Comparison of ENCODE assay signal across 9 cellular contexts in genomic region chr20:13995086-13995665, GRCh38. TPM values are rescaled to one million over a fixed set of nuclear protein-coding genes. Genes with fewer than 3 reads are reported as not detected.
DNase-seq lines count a peak whose midpoint lies in the region; ATAC-seq and TF ChIP-seq lines count a peak whose summit lies in the region.
"Had no signal": no experiment of that assay in that cellular context is flagged by ENCODE, and none has a peak within 500 bp of the region (broad histone marks: within the 10 kb centered on the region; RNA-seq: fewer than 3 reads in every experiment).

TSS of gene MACROD2 (plus strand) at chr20:13995516.

- H3K4me3 ChIP-seq in AG09309 (ENCODE audit: control insufficient read depth, low read depth, low read length) = peak within 1 kb of the TSS; percentile 55
- H3K4me3 ChIP-seq: GM12878 had no signal

- H3K36me3 Mint-ChIP-seq in HFFc6 (ENCODE audit: low read depth) (peaks cover 7% of the 10 kb centered on the region; the same call in 1 of the 2 replicates), mesothelial cell of epicardium (peaks cover 6% of the 10 kb centered on the region)
- peaks cover 3% of the 10 kb centered on the region for H3K36me3 Mint-ChIP-seq in activated CD8-positive, alpha-beta T cell treated with anti-CD3 and anti-CD28 coated beads, Interleukin-2, amount 10 ng/mL, durations not matched to agents 7 days and 5 days (ENCODE audit: low read depth)

- TF ChIP-seq CTCF in AG09309 (IDR thresholded peaks at IDR 0.05; ENCODE audit: control insufficient read depth, insufficient read depth, low read depth, low read length, missing control alignments) (no peak), HFFc6 (IDR thresholded peaks at IDR 0.05) (no peak; the same call in 1 of the 2 replicates), mesothelial cell of epicardium (IDR thresholded peaks at IDR 0.05; ENCODE audit: unreplicated experiment) (no peak)

- DNase-seq in AG09309 (ENCODE audit: low read depth) (peak; percentile 16), HFFc6 (peak; percentile 79), NCI-H226 (peak; percentile 79), mesothelial cell of epicardium (ENCODE audit: low spot score in 2 of 2, unreplicated experiment in 2 of 2) (peak; percentile 92 to 95)
- peak; percentile 47 for DNase-seq in activated CD8-positive, alpha-beta T cell treated with anti-CD3 and anti-CD28 coated beads, Interleukin-2, amount 10 ng/mL, durations not matched to agents 7 days and 5 days
- peak; percentile 1 for DNase-seq in stimulated activated CD8-positive, alpha-beta memory T cell treated with anti-CD3 and anti-CD28 coated beads, Interleukin-15, amount 100 ng/mL, for 1 hour (ENCODE audit: low read depth)

- POLR2A ChIA-PET in activated CD8-positive, alpha-beta T cell treated with anti-CD3 and anti-CD28 coated beads, Interleukin-2, amount 10 ng/mL, durations not matched to agents 7 days and 5 days (lab: Charles Lee) = no interaction called here

- ATAC-seq in activated CD8-positive, alpha-beta T cell treated with anti-CD3 and anti-CD28 coated beads, Interleukin-2, amount 10 ng/mL, durations not matched to agents 7 days and 5 days = peak; percentile 96
- ATAC-seq in esophagus mucosa = peak; percentile 99
- no peak for ATAC-seq in HG02571 (IDR thresholded peaks at IDR 0.05; ENCODE audit: unreplicated experiment)
- ATAC-seq: GM12878 had no signal

- no peaks in the 10 kb centered on the region; the same call in 1 of the 2 replicates for H3K27me3 Mint-ChIP-seq in HFFc6 (ENCODE audit: insufficient read depth)
- H3K27me3 Mint-ChIP-seq in activated CD8-positive, alpha-beta T cell treated with anti-CD3 and anti-CD28 coated beads, Interleukin-2, amount 10 ng/mL, durations not matched to agents 7 days and 5 days (ENCODE audit: low read depth) = peaks cover 15% of the 10 kb centered on the region
- peaks cover 27% of the 10 kb centered on the region for H3K27me3 Mint-ChIP-seq in mesothelial cell of epicardium (ENCODE audit: low read depth)

- peaks cover 5% of the 10 kb centered on the region; the same call in 1 of the 2 replicates for H3K4me1 Mint-ChIP-seq in HFFc6 (ENCODE audit: low read depth)
- no peaks in the 10 kb centered on the region for H3K4me1 Mint-ChIP-seq in activated CD8-positive, alpha-beta T cell treated with anti-CD3 and anti-CD28 coated beads, Interleukin-2, amount 10 ng/mL, durations not matched to agents 7 days and 5 days (ENCODE audit: low read depth)
- peaks cover 8% of the 10 kb centered on the region for H3K4me1 Mint-ChIP-seq in mesothelial cell of epicardium

- CTCF ChIA-PET in activated CD8-positive, alpha-beta T cell treated with anti-CD3 and anti-CD28 coated beads, Interleukin-2, amount 10 ng/mL, durations not matched to agents 7 days and 5 days (lab: Charles Lee) = no interaction called here

- H3K9me3 Mint-ChIP-seq in HFFc6 (peaks cover 32% of the 10 kb centered on the region), mesothelial cell of epicardium (peaks cover 27% of the 10 kb centered on the region)
- peaks cover 23% of the 10 kb centered on the region for H3K9me3 Mint-ChIP-seq in activated CD8-positive, alpha-beta T cell treated with anti-CD3 and anti-CD28 coated beads, Interleukin-2, amount 10 ng/mL, durations not matched to agents 7 days and 5 days (ENCODE audit: insufficient read depth)

- H3K4me3 Mint-ChIP-seq in HFFc6 (peak within 1 kb of the TSS; percentile 87), mesothelial cell of epicardium (peak within 1 kb of the TSS; percentile 89)
- H3K4me3 Mint-ChIP-seq in activated CD8-positive, alpha-beta T cell treated with anti-CD3 and anti-CD28 coated beads, Interleukin-2, amount 10 ng/mL, durations not matched to agents 7 days and 5 days = peak within 1 kb of the TSS; percentile 56

- H3K27ac Mint-ChIP-seq in HFFc6 = no peak within 1 kb of the TSS
- H3K27ac Mint-ChIP-seq in activated CD8-positive, alpha-beta T cell treated with anti-CD3 and anti-CD28 coated beads, Interleukin-2, amount 10 ng/mL, durations not matched to agents 7 days and 5 days = no peak within 1 kb of the TSS
- peak within 1 kb of the TSS; percentile 66 for H3K27ac Mint-ChIP-seq in mesothelial cell of epicardium

RNA-seq across cellular contexts. Expression of gene MACROD2, which starts in this region (rescaled TPM):
- under 1 TPM in 5 of 6 experiments, not detected in 1; 0.05 to 0.57 (median 0.11) TPM for total RNA-seq in HFFc6 (2021; fragmentation: NEBNext Ultra II Directional; extraction: Animal tissue kit (Norgen Biotek cat#: 25700))
- under 1 TPM in 1 of 2 experiments, not detected in 1; 0.08 TPM for total RNA-seq in activated CD8-positive, alpha-beta T cell treated with anti-CD3 and anti-CD28 coated beads, Interleukin-2, amount 10 ng/mL, durations not matched to agents 7 days and 5 days
- total RNA-seq in esophagus mucosa (2.2 TPM), mesothelial cell of epicardium (10.0 to 11.8 TPM (median 11.2 TPM) in 3 replicates)

Comparison
In these comparisons a context has a peak if more than half of its experiments do, and no peak if none do; other contexts are left out.
1. Peak in DNase-seq in HFFc6; RNA of the gene not detected or under 1 TPM.
2. Peak in DNase-seq and ATAC-seq in activated CD8-positive, alpha-beta T cell treated with anti-CD3 and anti-CD28 coated beads, Interleukin-2, amount 10 ng/mL, durations not matched to agents 7 days and 5 days; RNA of the gene not detected or under 1 TPM.
3. DNase-seq: peak in every context shown above with its lines; median percentile 94 in mesothelial cell of epicardium; 79 in HFFc6; 79 in NCI-H226; 47 in activated CD8-positive, alpha-beta T cell treated with anti-CD3 and anti-CD28 coated beads, Interleukin-2, amount 10 ng/mL, durations not matched to agents 7 days and 5 days; 16 in AG09309; 1 in stimulated activated CD8-positive, alpha-beta memory T cell treated with anti-CD3 and anti-CD28 coated beads, Interleukin-15, amount 100 ng/mL, for 1 hour.